8 cellular contexts compared by ENCODE assay signal in the genomic region with DNA sequence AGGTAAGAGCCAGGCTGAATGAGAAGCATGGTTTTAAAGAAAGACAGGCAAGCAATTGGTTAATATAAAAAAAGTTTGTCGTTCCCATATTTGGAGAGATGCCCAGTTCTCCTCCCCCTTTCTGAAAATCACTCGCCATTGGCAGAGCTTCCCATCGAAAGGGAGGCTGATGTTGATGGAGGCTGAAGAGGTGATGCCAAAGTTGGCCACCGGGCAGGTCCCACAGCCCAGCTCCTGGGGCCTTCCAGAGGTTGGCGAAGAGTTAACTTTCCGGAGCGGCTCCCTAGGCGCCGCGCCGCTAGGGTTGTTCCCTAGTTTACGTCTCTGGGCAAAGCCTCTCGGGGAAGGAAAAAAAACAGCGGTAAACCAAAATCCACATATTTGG. TPM values are rescaled to one million over a fixed set of nuclear protein-coding genes. Genes with fewer than 3 reads are reported as not detected.
A peak's percentile ranks its signal among the peaks of the same experiment; 100 is the strongest.
DNase-seq lines count a peak whose midpoint lies in the region; ATAC-seq, FAIRE-seq and TF ChIP-seq lines count a peak whose summit lies in the region.

No MANE protein-coding gene starts in this region.

- H3K9me3 Mint-ChIP-seq in endothelial cell (ENCODE audit: unreplicated experiment) = no peaks in the 10 kb centered on the region

- peak overlapping the region; percentile 80 for H3K4me3 Mint-ChIP-seq in endothelial cell (ENCODE audit: unreplicated experiment)

- peaks cover 3% of the 10 kb centered on the region for H3K4me1 Mint-ChIP-seq in endothelial cell (ENCODE audit: unreplicated experiment)

- ATAC-seq in HG03175 (IDR thresholded peaks at IDR 0.05; ENCODE audit: unreplicated experiment) (peak; percentile 18), HG03139 (IDR thresholded peaks at IDR 0.05; ENCODE audit: unreplicated experiment) (no peak)

- H3K36me3 Mint-ChIP-seq in endothelial cell (ENCODE audit: low read depth, unreplicated experiment) = no peaks in the 10 kb centered on the region

- H3K27me3 ChIP-seq in muscle layer of colon (ENCODE audit: control insufficient read depth in 1 of 2, insufficient read depth in 2 of 2, low read length in 2 of 2) = peaks cover 8 to 12% of the 10 kb centered on the region in 2 donors

- no peak for TF ChIP-seq CTCF in endothelial cell (IDR thresholded peaks at IDR 0.05; ENCODE audit: unreplicated experiment)

- no peak overlapping the region for H3K27ac ChIP-seq in muscle layer of colon (ENCODE audit: low read depth, low read length)

- no peak for FAIRE-seq in RCC 7860 (lab: Jason Lieb, UNC)

- peaks cover 6% of the 10 kb centered on the region for H3K4me1 ChIP-seq in muscle layer of colon (ENCODE audit: insufficient read depth, low read length)

- H3K9me3 ChIP-seq in muscle layer of colon (ENCODE audit: low read length) = no peaks in the 10 kb centered on the region

- H3K4me3 ChIP-seq in muscle layer of colon (ENCODE audit: low read depth in 1 of 2, low read length in 2 of 2) = peak overlapping the region; percentile 59 to 73

- H3K27ac Mint-ChIP-seq in endothelial cell (ENCODE audit: unreplicated experiment) = no peak overlapping the region

- no peak overlapping the region for H3K9ac ChIP-seq in muscle layer of colon (ENCODE audit: low read length)

- DNase-seq in AG20443 (ENCODE audit: low spot score) = peak; percentile 70
- peak; percentile 29 for DNase-seq in RCC 7860 (ENCODE audit: low spot score)
- peak; percentile 26 for DNase-seq in endothelial cell (ENCODE audit: low spot score)
- no peak for DNase-seq in GOT3 (lab: John Stamatoyannopoulos, UW)
- DNase-seq in activated gamma-delta T cell (lab: John Stamatoyannopoulos, UW) = no peak

- no peaks in the 10 kb centered on the region for H3K27me3 Mint-ChIP-seq in endothelial cell (ENCODE audit: unreplicated experiment)

- H3K36me3 ChIP-seq in muscle layer of colon (ENCODE audit: insufficient read depth, low read length) = no peaks in the 10 kb centered on the region

RNA-seq across cellular contexts. Expression of a gene that starts 0.8 kb away (rescaled TPM):
- total RNA-seq in endothelial cell (ENCODE audit: unreplicated experiment) = 1.8 TPM

Comparison
In these comparisons a context has a peak if more than half of its experiments do, and no peak if none do; other contexts are left out.
1. DNase-seq: peak in AG20443 (single experiment), RCC 7860 (single experiment) and endothelial cell (single experiment); none in GOT3 (single experiment) and activated gamma-delta T cell (single experiment).